19 cellular contexts compared by ENCODE assay signal in the genomic region with DNA sequence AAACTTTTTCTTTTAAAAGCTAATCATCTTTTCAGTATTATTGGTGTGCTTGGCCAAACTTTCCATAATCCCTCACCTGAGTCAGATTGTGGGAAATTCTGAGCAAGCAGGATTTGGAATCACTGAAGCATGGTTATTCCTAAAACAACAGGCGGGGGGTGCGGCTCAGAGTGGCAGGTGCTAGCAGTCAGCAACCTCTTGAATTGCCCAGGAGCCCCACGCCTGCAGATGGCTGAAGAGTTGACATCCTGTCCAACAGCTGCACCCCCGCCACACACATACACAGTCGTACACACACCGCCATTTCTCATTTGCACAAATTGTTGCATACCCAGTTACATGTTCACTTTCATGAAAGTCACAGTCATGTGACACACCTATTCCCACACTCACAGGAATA.
DNase-seq lines count a peak whose midpoint lies in the region; ATAC-seq and TF ChIP-seq lines count a peak whose summit lies in the region.
"Had no signal": no experiment of that assay in that cellular context is flagged by ENCODE, and none has a peak within 500 bp of the region (broad histone marks: within the 10 kb centered on the region; RNA-seq: fewer than 3 reads in every experiment).

No MANE protein-coding gene starts in this region.

- H3K4me3 ChIP-seq in Karpas-422 (ENCODE audit: low read length) (no peak overlapping the region), neuronal stem cell (ENCODE audit: low read length in 2 of 2) (no peak overlapping the region), psoas muscle (no peak overlapping the region)
- H3K4me3 ChIP-seq: colonic mucosa, lung, neural progenitor cell, vagina had no signal

- H3K14ac ChIP-seq in neuronal stem cell (ENCODE audit: low read length): no peak overlapping the region

- H2AFZ ChIP-seq in Karpas-422 (ENCODE audit: low read length) (no peak overlapping the region), neuronal stem cell (ENCODE audit: low read length) (no peak overlapping the region)
- H2AFZ ChIP-seq: neural progenitor cell had no signal

- no peaks in the 10 kb centered on the region for H3K79me2 ChIP-seq in Karpas-422 (ENCODE audit: low read length)

- ATAC-seq in psoas muscle: no peak
- ATAC-seq: stimulated activated naive B cell treated with anti-CD40 and anti-IgM and Interleukin-4, amounts not matched to agents 10 μg/mL and 1 μg/mL and 100 μg/mL, for 72 hours had no signal

- H3K23ac ChIP-seq in neuronal stem cell (ENCODE audit: low read depth, low read length, poor library complexity): no peak overlapping the region

- no peak overlapping the region for H2BK120ac ChIP-seq in neuronal stem cell (ENCODE audit: low read depth, low read length)

- H3K79me1 ChIP-seq in neuronal stem cell (ENCODE audit: low read depth, low read length): no peaks in the 10 kb centered on the region

- WGBS in neuronal stem cell (ENCODE audit: extremely low coverage in 2 of 2, insufficient read length in 2 of 2, insufficient replicate concordance in 1 of 2), 2 donors: no CpG with 5 or more reads among the region's 6 CpGs
- WGBS in psoas muscle, 3 donors: 63 to 72% (median 63%) methylated on average over 6 of the region's 6 CpGs

- H3K9me3 Mint-ChIP-seq in activated naive CD8-positive, alpha-beta T cell treated with anti-CD3 and anti-CD28 coated beads for 36 hours: no peaks in the 10 kb centered on the region
- H3K9me3 Mint-ChIP-seq: activated CD4-positive, alpha-beta memory T cell treated with anti-CD3 and anti-CD28 coated beads, Interleukin-2, amount 10 ng/mL, durations not matched to agents 7 days and 5 days; CD4-positive, CD25-positive, alpha-beta regulatory T cell; endodermal cell; neural progenitor cell had no signal

- no peaks in the 10 kb centered on the region for H3K36me3 Mint-ChIP-seq in activated naive CD8-positive, alpha-beta T cell treated with anti-CD3 and anti-CD28 coated beads for 36 hours
- H3K36me3 Mint-ChIP-seq: brain; CD4-positive, CD25-positive, alpha-beta regulatory T cell; neural progenitor cell; stimulated activated naive B cell treated with anti-CD40 and anti-IgM and Interleukin-4, amounts not matched to agents 10 μg/mL and 1 μg/mL and 100 μg/mL, for 72 hours had no signal

- H2BK12ac ChIP-seq in neuronal stem cell (ENCODE audit: low read length): no peak overlapping the region

- H4K91ac ChIP-seq in neuronal stem cell (ENCODE audit: low read depth, low read length, poor library complexity): no peak overlapping the region

- H3K4me2 ChIP-seq in Karpas-422 (ENCODE audit: low read depth, low read length, poor library complexity, severe bottlenecking) (no peak overlapping the region), neuronal stem cell (ENCODE audit: insufficient read depth, low read length, poor library complexity, severe bottlenecking) (no peak overlapping the region)
- H3K4me2 ChIP-seq: neural progenitor cell had no signal

- H3K27ac ChIP-seq in Karpas-422 (ENCODE audit: low read length) (no peak overlapping the region), neuronal stem cell (replicated peaks; ENCODE audit: low read length) (no peak overlapping the region), psoas muscle (no peak overlapping the region)
- H3K27ac ChIP-seq: colonic mucosa, neural progenitor cell, vagina had no signal

- no peaks in the 10 kb centered on the region for H3K9me2 ChIP-seq in Karpas-422 (replicated peaks; ENCODE audit: insufficient read depth, low read length)

- H3K27ac Mint-ChIP-seq in activated naive CD8-positive, alpha-beta T cell treated with anti-CD3 and anti-CD28 coated beads for 36 hours: no peak overlapping the region
- H3K27ac Mint-ChIP-seq: activated CD4-positive, alpha-beta memory T cell treated with anti-CD3 and anti-CD28 coated beads, Interleukin-2, amount 10 ng/mL, durations not matched to agents 7 days and 5 days; endodermal cell; neural progenitor cell; stimulated activated naive B cell treated with anti-CD40 and anti-IgM and Interleukin-4, amounts not matched to agents 10 μg/mL and 1 μg/mL and 100 μg/mL, for 72 hours had no signal

- no peaks in the 10 kb centered on the region for H3K4me1 ChIP-seq in Karpas-422 (ENCODE audit: low read length)
- peaks cover 0 to 4% of the 10 kb centered on the region in 2 donors for H3K4me1 ChIP-seq in neuronal stem cell (ENCODE audit: control insufficient read depth in 2 of 2, insufficient read depth in 1 of 2, low read depth in 1 of 2, low read length in 2 of 2)
- H3K4me1 ChIP-seq in psoas muscle: no peaks in the 10 kb centered on the region
- H3K4me1 ChIP-seq: colonic mucosa, neural progenitor cell, vagina had no signal

- H3K4me3 Mint-ChIP-seq in activated naive CD8-positive, alpha-beta T cell treated with anti-CD3 and anti-CD28 coated beads for 36 hours: no peak overlapping the region
- H3K4me3 Mint-ChIP-seq: activated CD4-positive, alpha-beta memory T cell treated with anti-CD3 and anti-CD28 coated beads, Interleukin-2, amount 10 ng/mL, durations not matched to agents 7 days and 5 days; brain; CD4-positive, CD25-positive, alpha-beta regulatory T cell; endodermal cell; neural progenitor cell; stimulated activated naive B cell treated with anti-CD40 and anti-IgM and Interleukin-4, amounts not matched to agents 10 μg/mL and 1 μg/mL and 100 μg/mL, for 72 hours had no signal

- H3K27me3 ChIP-seq in Karpas-422 (ENCODE audit: low read length) (no peaks in the 10 kb centered on the region), neuronal stem cell (ENCODE audit: control insufficient read depth in 3 of 3, insufficient read depth in 3 of 3, low read depth in 1 of 3, low read length in 3 of 3) (peaks cover 0 to 3% (median 2%) of the 10 kb centered on the region in 3 experiments), psoas muscle (ENCODE audit: insufficient read depth in 3 of 3, low read length in 2 of 3) (peaks cover 0 to 4% (median 0%) of the 10 kb centered on the region in 3 donors)
- H3K27me3 ChIP-seq: colonic mucosa, vagina had no signal

- no peaks in the 10 kb centered on the region for H3K4me1 Mint-ChIP-seq in activated naive CD8-positive, alpha-beta T cell treated with anti-CD3 and anti-CD28 coated beads for 36 hours
- H3K4me1 Mint-ChIP-seq: activated CD4-positive, alpha-beta memory T cell treated with anti-CD3 and anti-CD28 coated beads, Interleukin-2, amount 10 ng/mL, durations not matched to agents 7 days and 5 days; brain; CD4-positive, CD25-positive, alpha-beta regulatory T cell; endodermal cell; neural progenitor cell had no signal

- intact Hi-C loops in psoas muscle (cut with DNase I): no loop called here

- peaks cover 43% of the 10 kb centered on the region for H3K27me3 Mint-ChIP-seq in activated naive CD8-positive, alpha-beta T cell treated with anti-CD3 and anti-CD28 coated beads for 36 hours

- H3K18ac ChIP-seq in neuronal stem cell (ENCODE audit: low read length): no peak overlapping the region

- no peak overlapping the region for H2AK5ac ChIP-seq in neuronal stem cell (ENCODE audit: low read depth, low read length)

- H2BK15ac ChIP-seq in neuronal stem cell (ENCODE audit: low read length): no peak overlapping the region

- DNase-seq in Karpas-422: peak; percentile 20
- peak; percentile 25 for DNase-seq in NCI-H187 treated with DMSO at 0.1 percent for 48 hours (lab: John Stamatoyannopoulos, UW)
- DNase-seq in NCI-H524 (lab: John Stamatoyannopoulos, UW): peak; percentile 94 to 97
- DNase-seq in neuronal stem cell (ENCODE audit: low spot score): no peak
- DNase-seq in psoas muscle: no peak
- no peak for DNase-seq in stimulated activated CD8-positive, alpha-beta memory T cell treated with anti-CD3 and anti-CD28 coated beads, Interleukin-4, amount 100 ng/mL, for 48 hours
- no peak for DNase-seq in activated naive CD8-positive, alpha-beta T cell treated with anti-CD3 and anti-CD28 coated beads for 36 hours
- DNase-seq: activated CD4-positive, alpha-beta memory T cell treated with anti-CD3 and anti-CD28 coated beads, Interleukin-2, amount 10 ng/mL, durations not matched to agents 7 days and 5 days; activated gamma-delta T cell; CD4-positive, CD25-positive, alpha-beta regulatory T cell; colonic mucosa; endodermal cell; OCI-M1; stimulated activated CD4-positive, alpha-beta T cell treated with anti-CD3 and anti-CD28 coated beads, Interleukin-2, amount 100 ng/mL, for 24 hours; stimulated activated naive B cell treated with anti-CD40 and anti-IgM and Interleukin-4, amounts not matched to agents 10 μg/mL and 1 μg/mL and 100 μg/mL, for 72 hours had no signal

- no peak overlapping the region for H3K4ac ChIP-seq in neuronal stem cell (ENCODE audit: low read length)

- H3K9ac ChIP-seq in Karpas-422 (ENCODE audit: low read length) (no peak overlapping the region), neuronal stem cell (ENCODE audit: low read depth, low read length, poor library complexity) (peak overlapping the region; percentile 63)
- H3K9ac ChIP-seq: neural progenitor cell had no signal

- H3K9me3 ChIP-seq in Karpas-422 (ENCODE audit: low read length) (no peaks in the 10 kb centered on the region), neuronal stem cell (replicated peaks in 1 of 2; ENCODE audit: control insufficient read depth in 2 of 2, insufficient read depth in 1 of 2, low read depth in 1 of 2, low read length in 2 of 2) (no peaks in the 10 kb centered on the region), psoas muscle (no peaks in the 10 kb centered on the region)
- H3K9me3 ChIP-seq: colonic mucosa, vagina had no signal

- no peak for TF ChIP-seq CTCF in psoas muscle (IDR thresholded peaks at IDR 0.05)

- H2BK5ac ChIP-seq in neuronal stem cell (ENCODE audit: low read length): no peak overlapping the region

- H4K20me1 ChIP-seq in Karpas-422 (ENCODE audit: insufficient read depth, low read depth, low read length): no peaks in the 10 kb centered on the region; the same call in 1 of the 2 replicates

- H3K36me3 ChIP-seq in Karpas-422 (ENCODE audit: insufficient read depth, low read length) (no peaks in the 10 kb centered on the region), neuronal stem cell (replicated peaks in 1 of 2; ENCODE audit: control insufficient read depth in 2 of 2, insufficient read depth in 2 of 2, low read length in 2 of 2) (no peaks in the 10 kb centered on the region), psoas muscle (ENCODE audit: insufficient read depth in 1 of 2, low read depth in 1 of 2) (no peaks in the 10 kb centered on the region)
- H3K36me3 ChIP-seq: colonic mucosa, neural progenitor cell, vagina had no signal

- no peak overlapping the region for H4K8ac ChIP-seq in neuronal stem cell (ENCODE audit: low read depth, low read length)

Comparison
In these comparisons a context has a peak if more than half of its experiments do, and no peak if none do; other contexts are left out.
1. DNase-seq: peak in Karpas-422 (single experiment), NCI-H187 treated with DMSO at 0.1 percent for 48 hours (single experiment) and NCI-H524 (2 of 2); none in neuronal stem cell (single experiment), psoas muscle (0 of 2), stimulated activated CD8-positive, alpha-beta memory T cell treated with anti-CD3 and anti-CD28 coated beads, Interleukin-4, amount 100 ng/mL, for 48 hours (single experiment) and activated naive CD8-positive, alpha-beta T cell treated with anti-CD3 and anti-CD28 coated beads for 36 hours (single experiment).